Comparison of ENCODE assay signal across 8 cellular contexts in genomic region chr6:144285798-144286502, GRCh38. TPM values are rescaled to one million over a fixed set of nuclear protein-coding genes. Genes with fewer than 3 reads are reported as not detected.
DNase-seq lines count a peak whose midpoint lies in the region; ATAC-seq and TF ChIP-seq lines count a peak whose summit lies in the region.

No MANE protein-coding gene starts in this region.

- no peaks in the 10 kb centered on the region for H3K4me1 ChIP-seq in NT2/D1 (ENCODE audit: insufficient read depth, insufficient read length)
- H3K4me1 ChIP-seq in upper lobe of right lung, result peaks cover 20% of the 10 kb centered on the region

- peak overlapping the region in 7 of 10 donors; percentile 12 to 88 (median 39) for H3K27ac Mint-ChIP-seq in naive thymus-derived CD8-positive, alpha-beta T cell

- H3K9me3 ChIP-seq in NT2/D1 (ENCODE audit: insufficient read depth, low read length) (no peaks in the 10 kb centered on the region), upper lobe of right lung (no peaks in the 10 kb centered on the region)

- H3K4me1 Mint-ChIP-seq in naive thymus-derived CD8-positive, alpha-beta T cell, result peaks cover 14 to 27% (median 21%) of the 10 kb centered on the region in 4 donors

- POLR2A ChIA-PET in GM10248 (lab: Yijun Ruan, JAX) (no interaction called here), HEK293T (lab: Yijun Ruan, JAX) (interaction anchor here (0.5 to 2.1 kb wide), 10 partner anchors 8 to 342 kb away, joined by 3 to 23 read pairs (median 3); no protein-coding TSS in a partner anchor)
- POLR2A ChIA-PET in naive thymus-derived CD8-positive, alpha-beta T cell (lab: Charles Lee), result interaction anchor here (0.6 to 1.4 kb wide), 2 partner anchors 58 to 136 kb away, joined by 3 to 4 read pairs; no protein-coding TSS in a partner anchor

- peak overlapping the region; percentile 85 for H3K9ac ChIP-seq in NT2/D1 (ENCODE audit: insufficient read length, low read depth)

- H3K27ac ChIP-seq in upper lobe of right lung, result peak overlapping the region; percentile 86

- DNase-seq in GM10248 (ENCODE audit: extremely low spot score) (peak; percentile 51), HEK293T (ENCODE audit: extremely low spot score) (peak; percentile 50), NT2/D1 (ENCODE audit: low read depth, low spot score) (no peak), fibroblast of villous mesenchyme (ENCODE audit: low read depth) (peak; percentile 74), upper lobe of right lung (peak; percentile 92), NCI-H128 (lab: John Stamatoyannopoulos, UW; ENCODE audit: unreplicated experiment) (no peak)
- peak; percentile 77 for DNase-seq in activated effector memory CD4-positive, alpha-beta T cell treated with anti-CD3 and anti-CD28 coated beads, Interleukin-2, amount 50 U/mL, for 16 hours
- DNase-seq in naive thymus-derived CD8-positive, alpha-beta T cell, result peak in 8 of 10 donors; percentile 8 to 44 (median 24)

- H3K4me3 Mint-ChIP-seq in naive thymus-derived CD8-positive, alpha-beta T cell, result peak overlapping the region; percentile 91 to 99 (median 94)

- peaks cover 5 to 24% (median 11%) of the 10 kb centered on the region in 5 donors for H3K27me3 Mint-ChIP-seq in naive thymus-derived CD8-positive, alpha-beta T cell

- H3K4me3 ChIP-seq in NT2/D1 (ENCODE audit: insufficient read length, low read depth) (peak overlapping the region; percentile 70), fibroblast of villous mesenchyme (ENCODE audit: low read depth, low read length) (peak overlapping the region; percentile 93), upper lobe of right lung (peak overlapping the region; percentile 92)

- ATAC-seq in naive thymus-derived CD8-positive, alpha-beta T cell, result peak; percentile 56 to 70
- peak; percentile 79 for ATAC-seq in upper lobe of right lung

- H3K36me3 ChIP-seq in NT2/D1 (ENCODE audit: insufficient read depth, insufficient read length, low read length) (peaks cover 5% of the 10 kb centered on the region), upper lobe of right lung (no peaks in the 10 kb centered on the region)

- H3K27me3 ChIP-seq in NT2/D1 (ENCODE audit: insufficient read depth, insufficient read length) (peaks cover 5% of the 10 kb centered on the region), upper lobe of right lung (no peaks in the 10 kb centered on the region)

- no peak for TF ChIP-seq CTCF in GM10248 (IDR thresholded peaks at IDR 0.05; ENCODE audit: control extremely low read depth, extremely low read depth, low read depth, missing control alignments)
- no peak for TF ChIP-seq CTCF in fibroblast of villous mesenchyme (IDR thresholded peaks at IDR 0.05; ENCODE audit: insufficient read depth, low read depth, low read length)
- no peak for TF ChIP-seq CTCF in upper lobe of right lung (IDR thresholded peaks at IDR 0.05)

- CTCF ChIA-PET in GM10248 (lab: Yijun Ruan, JAX), result interaction anchor here (0.7 to 2.5 kb wide), 4 partner anchors 10 to 186 kb away, joined by 3 to 9 read pairs (median 3); no protein-coding TSS in a partner anchor
- CTCF ChIA-PET in HEK293T (lab: Yijun Ruan, JAX), result interaction anchor here (1.3 to 1.4 kb wide), 2 partner anchors 8 to 195 kb away, joined by 3 to 4 read pairs; no protein-coding TSS in a partner anchor

- H3K36me3 Mint-ChIP-seq in naive thymus-derived CD8-positive, alpha-beta T cell, result no peaks in the 10 kb centered on the region

- intact Hi-C loops in upper lobe of right lung (cut with DNase I), result loop anchor here (10.0 kb wide), 1 partner anchor 139 kb away; no protein-coding TSS in a partner anchor

- H3K9me3 Mint-ChIP-seq in naive thymus-derived CD8-positive, alpha-beta T cell, result no peaks in the 10 kb centered on the region

TF ChIP-seq in HEK293T, 16 proteins besides CTCF, POLR2A, EP300 and RAD21:
- no peak for TF ChIP-seq ZNF384 (IDR thresholded peaks at IDR 0.05)
- TF ChIP-seq L3MBTL2 (conservative IDR thresholded peaks at IDR 0.05), result no peak; the same call in 1 of the 2 replicates
- no peak for TF ChIP-seq FOXA1 (IDR thresholded peaks at IDR 0.05)
- TF ChIP-seq ARNT (IDR thresholded peaks at IDR 0.05), result no peak
- no peak for TF ChIP-seq TARDBP (IDR thresholded peaks at IDR 0.05)
- TF ChIP-seq SUZ12 (IDR thresholded peaks at IDR 0.05), result no peak
- TF ChIP-seq HDGF (IDR thresholded peaks at IDR 0.05; ENCODE audit: borderline replicate concordance), result no peak
- no peak for TF ChIP-seq FOXM1 (IDR thresholded peaks at IDR 0.05; ENCODE audit: borderline replicate concordance)
- TF ChIP-seq CTBP1 (IDR thresholded peaks at IDR 0.05; ENCODE audit: borderline replicate concordance), result no peak
- TF ChIP-seq PKNOX1 (IDR thresholded peaks at IDR 0.05), result no peak
- TF ChIP-seq SP1 (IDR thresholded peaks at IDR 0.05), result no peak
- no peak for TF ChIP-seq BHLHE40 (IDR thresholded peaks at IDR 0.05; ENCODE audit: borderline replicate concordance)
- TF ChIP-seq FOXK2 (IDR thresholded peaks at IDR 0.05), result no peak
- no peak for TF ChIP-seq LEF1 (IDR thresholded peaks at IDR 0.05; ENCODE audit: borderline replicate concordance)
- TF ChIP-seq ELF4 (IDR thresholded peaks at IDR 0.05), result no peak
- no peak for TF ChIP-seq NFRKB (IDR thresholded peaks at IDR 0.05)

RNA-seq across cellular contexts. Expression of gene UTRN, which starts 0.8 kb away (rescaled TPM):
- total RNA-seq in fibroblast of villous mesenchyme (115 and 132 TPM in 2 replicates), upper lobe of right lung (316 TPM)
- 100 to 1,000 TPM; 140 to 153 TPM for total RNA-seq in naive thymus-derived CD8-positive, alpha-beta T cell
- 10 to 100 TPM; 37.9 to 40.3 (median 38.2) TPM for polyA plus RNA-seq in naive thymus-derived CD8-positive, alpha-beta T cell

Comparison
In these comparisons a context has a peak if more than half of its experiments do, and no peak if none do; other contexts are left out.
1. DNase-seq: peak in GM10248 (single experiment), HEK293T (single experiment), activated effector memory CD4-positive, alpha-beta T cell treated with anti-CD3 and anti-CD28 coated beads, Interleukin-2, amount 50 U/mL, for 16 hours (single experiment), fibroblast of villous mesenchyme (single experiment), naive thymus-derived CD8-positive, alpha-beta T cell (8 of 10) and upper lobe of right lung (single experiment); none in NT2/D1 (single experiment) and NCI-H128 (single experiment).
2. Peak in every context shown above with its lines, with median percentiles within 50 percentile points of each other: H3K4me3 ChIP-seq.